In genomic region chr10:88897019-88897853, GRCh38 we compare ENCODE assay signal across 9 cellular contexts. TPM values are rescaled to one million over a fixed set of nuclear protein-coding genes. Genes with fewer than 3 reads are reported as not detected.
DNase-seq lines count a peak whose midpoint lies in the region; ATAC-seq and TF ChIP-seq lines count a peak whose summit lies in the region.
"Had no signal": no experiment of that assay in that cellular context is flagged by ENCODE, and none has a peak within 500 bp of the region (broad histone marks: within the 10 kb centered on the region; RNA-seq: fewer than 3 reads in every experiment).

No MANE protein-coding gene starts in this region.

- H3K27me3 ChIP-seq in PC-9 (ENCODE audit: insufficient read depth, low read depth) = no peaks in the 10 kb centered on the region
- H3K27me3 ChIP-seq in duodenal mucosa (ENCODE audit: control insufficient read depth in 1 of 2, insufficient read depth in 2 of 2, low read length in 2 of 2) = no peaks in the 10 kb centered on the region
- H3K27me3 ChIP-seq in rectal smooth muscle tissue (ENCODE audit: control insufficient read depth, insufficient read depth, low read length) = no peaks in the 10 kb centered on the region

- ATAC-seq in HG03196 (IDR thresholded peaks at IDR 0.05; ENCODE audit: unreplicated experiment) = no peak

- H3K4me3 ChIP-seq in PC-9 (0 out of 2 replicates have a peak overlapping the region, but pooled peaks have one; percentile 14), duodenal mucosa (ENCODE audit: low read depth in 1 of 2, low read length in 2 of 2) (peak overlapping the region in 1 of 2 donors; percentile 13), rectal smooth muscle tissue (ENCODE audit: low read length) (no peak overlapping the region)

- 0 out of 2 replicates have a peak, but pooled peaks cover 4% of the 10 kb centered on the region for H3K79me2 ChIP-seq in PC-9 (ENCODE audit: low read depth)

- no peaks in the 10 kb centered on the region for H4K20me1 ChIP-seq in PC-9 (ENCODE audit: insufficient read depth)

- H3K9ac ChIP-seq in duodenal mucosa (ENCODE audit: low read depth in 1 of 2, low read length in 2 of 2) (peak overlapping the region in 1 of 2 donors; percentile 53), rectal smooth muscle tissue (ENCODE audit: low read length) (no peak overlapping the region)

- no TSS peak for BruUV-seq in PC-9 (replicated peaks; lab: Mats Ljungman, UMichigan)

- no peak for TF ChIP-seq CTCF in PC-9 (conservative IDR thresholded peaks at IDR 0.05)

- DNase-seq in EL (peak; percentile 51), PC-9 (peak in 1 of 2 experiments; percentile 52), superior temporal gyrus (ENCODE audit: extremely low spot score) (no peak), NCI-H2196 treated with DMSO at 0.1 percent for 48 hours (lab: John Stamatoyannopoulos, UW; ENCODE audit: unreplicated experiment) (no peak)
- DNase-seq in effector CD4-positive, alpha-beta T cell = no peak

- peaks cover 6% of the 10 kb centered on the region; the same call in 1 of the 2 replicates for H3F3A ChIP-seq in PC-9 (ENCODE audit: insufficient read depth, low read depth)

- H2AFZ ChIP-seq in PC-9 = 0 out of 2 replicates have a peak overlapping the region, but pooled peaks have one; percentile 8

- H3K9me3 ChIP-seq in PC-9 (ENCODE audit: insufficient read depth, low read depth) = no peaks in the 10 kb centered on the region
- no peaks in the 10 kb centered on the region for H3K9me3 ChIP-seq in duodenal mucosa (ENCODE audit: control insufficient read depth in 1 of 2, low read length in 2 of 2)

- intact Hi-C loops in PC-9 (cut with micrococcal nuclease; ENCODE audit: unreplicated experiment) = loop anchor here (2.0 to 5.0 kb wide), 2 partner anchors 14 to 40 kb away; no protein-coding TSS in a partner anchor

- no peaks in the 10 kb centered on the region for H3K9me2 ChIP-seq in PC-9 (ENCODE audit: insufficient read depth)

- H3K4me1 ChIP-seq in PC-9 (replicated peaks; ENCODE audit: insufficient read depth) = peaks cover 29% of the 10 kb centered on the region
- H3K4me1 ChIP-seq in duodenal mucosa (ENCODE audit: control insufficient read depth in 1 of 2, insufficient read depth in 2 of 2, low read length in 2 of 2) = peaks cover 65 to 72% of the 10 kb centered on the region in 2 donors
- H3K4me1 ChIP-seq in rectal smooth muscle tissue (ENCODE audit: control insufficient read depth, insufficient read depth, low read length) = peaks cover 3% of the 10 kb centered on the region

- CTCF ChIA-PET in PC-9 (lab: Charles Lee) = no interaction called here

- H3K36me3 ChIP-seq in PC-9 (ENCODE audit: low read depth) (no peaks in the 10 kb centered on the region; the same call in 1 of the 2 replicates), duodenal mucosa (ENCODE audit: control insufficient read depth in 1 of 2, insufficient read depth in 2 of 2, low read length in 2 of 2) (peaks cover 0 to 5% of the 10 kb centered on the region in 2 donors), rectal smooth muscle tissue (ENCODE audit: control insufficient read depth, insufficient read depth, low read length) (peaks cover 6% of the 10 kb centered on the region)

- H3K27ac ChIP-seq in PC-9 (peak overlapping the region; percentile 60), duodenal mucosa (ENCODE audit: low read depth, low read length) (peak overlapping the region; percentile 69), rectal smooth muscle tissue (ENCODE audit: low read depth, low read length) (peak overlapping the region; percentile 56)

- POLR2A ChIA-PET in PC-9 (lab: Charles Lee; ENCODE audit: unreplicated experiment) = interaction anchor here (0.6 kb wide), 1 partner anchor 277 kb away, joined by 5 read pairs; no protein-coding TSS in a partner anchor

- H3K4me2 ChIP-seq in PC-9 = peak overlapping the region; percentile 51

RNA-seq across cellular contexts. Expression of gene STAMBPL1, which starts 17.2 kb away (rescaled TPM):
- 7.4 and 7.6 TPM in 2 replicates for total RNA-seq in PC-9 (2021)

RNA-seq across cellular contexts. Expression of gene ANKRD22, which starts 45.6 kb away (rescaled TPM):
- total RNA-seq in PC-9 (2021) = 3.8 and 4.9 TPM in 2 replicates
- total RNA-seq: T-helper 2 cell treated with Interferon-gamma antibody and Interleukin-4, amounts not matched to agents 100 ng/mL and 5 ng/mL, for 36 hours had no signal

RNA-seq across cellular contexts. Expression of gene ACTA2, which starts 55.3 kb away (rescaled TPM):
- 5.3 and 8.4 TPM in 2 replicates for total RNA-seq in PC-9 (2021)
